Comparison of ENCODE assay signal across 1 cellular context in genomic region chr1:227072991-227073390, GRCh38.
TF ChIP-seq lines count a peak whose summit lies in the region.

No MANE protein-coding gene starts in this region.

TF ChIP-seq in GM23338, 12 proteins besides CTCF, POLR2A, EP300 and RAD21 (continued from another document):
- TF ChIP-seq ZNF462 (CRISPR knock-in tag; IDR thresholded peaks at IDR 0.05) (no peak), ETS1 (IDR thresholded peaks at IDR 0.05) (no peak), JUNB (IDR thresholded peaks at IDR 0.05; ENCODE audit: unreplicated experiment) (no peak)
